ENCODE assay signal across 21 cellular contexts in the genomic region with DNA sequence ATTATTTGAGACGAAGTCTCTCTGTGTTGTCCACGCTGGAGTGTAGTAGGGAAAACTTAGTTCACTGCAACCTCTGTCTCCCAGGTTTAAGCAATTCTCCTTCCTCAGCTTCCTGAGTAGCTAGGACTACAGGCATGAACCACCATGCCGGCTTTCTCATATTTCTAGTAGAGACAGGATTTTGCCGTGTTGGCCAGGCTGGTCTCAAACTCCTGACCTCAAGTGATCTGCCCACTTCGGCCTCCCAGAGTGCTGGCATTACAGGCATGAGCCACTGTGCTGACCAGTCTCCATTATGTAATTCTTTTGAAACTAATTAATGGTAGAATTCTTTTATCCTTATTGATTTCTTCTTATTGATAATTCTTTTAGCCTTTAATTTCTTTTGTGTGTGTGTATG.
"Had no signal": no experiment of that assay in that cellular context is flagged by ENCODE, and none has a peak within 500 bp of the region (broad histone marks: within the 10 kb centered on the region; RNA-seq: fewer than 3 reads in every experiment).

No MANE protein-coding gene starts in this region.

- ATAC-seq: HepG2, Panc1, T-cell had no signal

- DNase-seq: IMR-90, Karpas-422, KG1, MG63, NCI-H1092, NCI-H1105 treated with DMSO at 0.1 percent for 48 hours, NCI-H1417 treated with DMSO at 0.1 percent for 48 hours, NCI-H146, NCI-H1694 treated with DMSO at 0.1 percent for 48 hours, NCI-H1930, NCI-H2081, NCI-H2227 treated with DMSO at 0.1 percent for 48 hours, NCI-H524, NCI-H526 treated with DMSO at 0.1 percent for 48 hours, NCI-H774, SHP77 treated with DMSO at 0.1 percent for 48 hours, SJCRH30, SW 1271, T-cell had no signal
